In genomic region chr1:153922838-153923652, GRCh38 we compare ENCODE assay signal across 8 cellular contexts. TPM values are rescaled to one million over a fixed set of nuclear protein-coding genes. Genes with fewer than 3 reads are reported as not detected.
DNase-seq lines count a peak whose midpoint lies in the region; TF ChIP-seq lines count a peak whose summit lies in the region.

GATAD2B (minus strand) TSS chr1:153922972; CDS start chr1:153828347, 94,625 bp downstream.

- no peak for TF ChIP-seq CTCF in HFF-Myc (IDR thresholded peaks at IDR 0.05; ENCODE audit: low read depth, low read length, missing control alignments)

- no peaks in the 10 kb centered on the region for H3K9me3 Mint-ChIP-seq in activated naive CD4-positive, alpha-beta T cell treated with anti-CD3 and anti-CD28 coated beads for 36 hours

- H3K4me3 Mint-ChIP-seq in activated naive CD4-positive, alpha-beta T cell treated with anti-CD3 and anti-CD28 coated beads for 36 hours: peak within 1 kb of the TSS; percentile 81

- peaks cover 36% of the 10 kb centered on the region for H3K4me1 Mint-ChIP-seq in activated naive CD4-positive, alpha-beta T cell treated with anti-CD3 and anti-CD28 coated beads for 36 hours (ENCODE audit: low read depth)

- intact Hi-C loops in activated naive CD4-positive, alpha-beta T cell treated with anti-CD3 and anti-CD28 coated beads for 36 hours (cut with micrococcal nuclease): loop anchor here (1.0 to 2.0 kb wide), 12 partner anchors 22 to 290 kb away; partner anchors contain the start of genes CREB3L4, CRTC2, JTB and RPS27

- peaks cover 3% of the 10 kb centered on the region for H3K36me3 Mint-ChIP-seq in activated naive CD4-positive, alpha-beta T cell treated with anti-CD3 and anti-CD28 coated beads for 36 hours (ENCODE audit: low read depth)

- DNase-seq in GM03348 (ENCODE audit: low spot score) (peak; percentile 99), HFF-Myc (ENCODE audit: extremely low read depth, low read depth) (peak; percentile 100), NAMALWA (ENCODE audit: low spot score) (peak; percentile 100), SK-N-DZ (ENCODE audit: low spot score) (peak; percentile 100), germinal center (ENCODE audit: low spot score) (peak; percentile 99), non-pigmented ciliary epithelial cell (ENCODE audit: low read depth) (peak; percentile 100), superior temporal gyrus (ENCODE audit: extremely low spot score) (peak; percentile 100)
- peak; percentile 100 for DNase-seq in activated naive CD4-positive, alpha-beta T cell treated with anti-CD3 and anti-CD28 coated beads for 36 hours

- CTCF ChIA-PET in activated naive CD4-positive, alpha-beta T cell treated with anti-CD3 and anti-CD28 coated beads for 36 hours (lab: Charles Lee): interaction anchor here (0.6 to 1.9 kb wide), 8 partner anchors 22 to 353 kb away, joined by 3 to 6 read pairs (median 4); partner anchors contain the start of genes DENND4B and RAB13

- peak within 1 kb of the TSS; percentile 89 for H3K4me3 ChIP-seq in HFF-Myc (replicated peaks; ENCODE audit: low read depth, low read length)

- peak within 1 kb of the TSS; percentile 94 for H3K27ac Mint-ChIP-seq in activated naive CD4-positive, alpha-beta T cell treated with anti-CD3 and anti-CD28 coated beads for 36 hours

- H3K27me3 Mint-ChIP-seq in activated naive CD4-positive, alpha-beta T cell treated with anti-CD3 and anti-CD28 coated beads for 36 hours (ENCODE audit: low read depth): no peaks in the 10 kb centered on the region

RNA-seq across cellular contexts. Expression of gene GATAD2B, which starts in this region (rescaled TPM):
- polyA plus RNA-seq in SK-N-DZ (2014; cell fraction: cytosol; rRNA removed): 11.9 and 13.8 TPM in 2 replicates
- polyA plus RNA-seq in SK-N-DZ (2014; cell fraction: nucleus; rRNA removed): 12.8 and 20.9 TPM in 2 replicates
- 10 to 100 TPM; 69.0 to 70.2 TPM for total RNA-seq in activated naive CD4-positive, alpha-beta T cell treated with anti-CD3 and anti-CD28 coated beads for 36 hours

Comparison
In these comparisons a context has a peak if more than half of its experiments do, and no peak if none do; other contexts are left out.
1. Peak in every context shown above with its lines: DNase-seq and H3K4me3 ChIP-seq.